26 cellular contexts compared by ENCODE assay signal in the genomic region with DNA sequence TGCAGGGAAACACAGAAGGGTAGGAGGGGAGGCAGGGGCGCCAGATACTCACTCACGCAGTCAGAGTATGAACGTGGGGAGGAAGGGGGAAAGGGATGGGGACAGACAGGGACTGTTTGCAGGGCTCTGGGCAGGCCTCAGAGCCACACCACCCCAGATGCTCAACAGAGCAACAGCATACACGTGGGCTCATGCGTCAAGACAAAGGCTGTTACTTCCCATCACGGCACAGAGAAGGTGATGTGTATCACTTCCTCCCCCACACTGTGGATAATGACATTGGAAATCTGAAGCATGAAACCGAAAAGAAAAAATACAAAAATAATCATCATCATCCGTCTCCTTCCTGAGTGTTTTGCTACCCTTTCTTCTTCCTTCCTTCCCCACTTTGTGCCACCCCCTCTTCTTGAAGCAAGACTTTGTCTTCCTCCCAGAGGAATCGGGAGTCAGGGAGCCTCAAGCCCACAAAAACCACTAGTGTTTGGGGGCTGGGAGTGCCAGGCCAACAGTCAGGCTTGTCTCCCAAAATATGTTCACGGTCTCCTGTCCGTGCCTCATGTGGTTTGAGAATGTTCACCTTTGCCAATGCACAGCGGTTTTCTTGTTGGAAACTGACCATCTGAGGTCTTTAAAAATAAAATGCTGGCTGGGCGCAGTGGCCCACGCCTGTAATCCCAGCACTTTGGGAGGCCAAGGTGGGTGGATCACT. TPM values are rescaled to one million over a fixed set of nuclear protein-coding genes. Genes with fewer than 3 reads are reported as not detected.
DNase-seq lines count a peak whose midpoint lies in the region; ATAC-seq and TF ChIP-seq lines count a peak whose summit lies in the region.
"Had no signal": no experiment of that assay in that cellular context is flagged by ENCODE, and none has a peak within 500 bp of the region (broad histone marks: within the 10 kb centered on the region; RNA-seq: fewer than 3 reads in every experiment).

No MANE protein-coding gene starts in this region.

- peaks cover 43% of the 10 kb centered on the region for H3K4me1 Mint-ChIP-seq in nephron progenitor cell
- H3K4me1 Mint-ChIP-seq: activated B cell treated with CpG ODN at 0.5 μM for 24 hours; H9; stimulated activated naive CD8-positive, alpha-beta T cell treated with anti-CD3 and anti-CD28 coated beads, Interleukin-15, amount 100 ng/mL, for 72 hours had no signal

- peaks cover 24% of the 10 kb centered on the region for H3K36me3 Mint-ChIP-seq in nephron progenitor cell (ENCODE audit: low read depth)

- peak; percentile 72 for DNase-seq in cardiac septum (ENCODE audit: low spot score)
- DNase-seq in Right ventricle myocardium inferior (ENCODE audit: missing footprints): no peak
- peak; percentile 52 for DNase-seq in SKM-1 treated with dmso at 0.1 percent for 144 hours (lab: John Stamatoyannopoulos, UW; ENCODE audit: unreplicated experiment)
- DNase-seq in nephron progenitor cell: no peak
- no peak for DNase-seq in cortex of kidney (lab: John Stamatoyannopoulos, UW)
- no peak for DNase-seq in SHP77 treated with DMSO at 0.1 percent for 48 hours (lab: John Stamatoyannopoulos, UW)
- no peak for DNase-seq in SIG-M5 treated with dmso at 0.1 percent for 504 hours (lab: John Stamatoyannopoulos, UW; ENCODE audit: unreplicated experiment)
- DNase-seq: activated B cell treated with CpG ODN at 0.5 μM for 24 hours; BE2C; colonic mucosa; COR-L47; DMS79; foreskin keratinocyte; H9; NCI-H1092; NCI-H187 treated with DMSO at 0.1 percent for 48 hours; NCI-H526; NK-92 treated with Interleukin-12 subunit alpha and Interleukin-12 subunit beta, amount 100 ng/mL, for 24 hours; psoas muscle; SIG-M5; stimulated activated naive CD8-positive, alpha-beta T cell treated with anti-CD3 and anti-CD28 coated beads, Interleukin-15, amount 100 ng/mL, for 72 hours; thyroid gland had no signal

- H3K4me3 Mint-ChIP-seq in nephron progenitor cell: no peak overlapping the region
- H3K4me3 Mint-ChIP-seq: activated B cell treated with CpG ODN at 0.5 μM for 24 hours; activated naive CD4-positive, alpha-beta T cell treated with anti-CD3 and anti-CD28 coated beads, Interleukin-2, amount 50 U/mL, for 24 hours; H9; stimulated activated naive CD8-positive, alpha-beta T cell treated with anti-CD3 and anti-CD28 coated beads, Interleukin-15, amount 100 ng/mL, for 72 hours had no signal

- intact Hi-C loops in cardiac septum (cut with DNase I): no loop called here
- intact Hi-C loops in Right ventricle myocardium inferior (cut with DNase I): no loop called here

- H3K27me3 Mint-ChIP-seq in nephron progenitor cell (ENCODE audit: low read depth, poor library complexity): no peaks in the 10 kb centered on the region
- H3K27me3 Mint-ChIP-seq: activated B cell treated with CpG ODN at 0.5 μM for 24 hours; activated naive CD4-positive, alpha-beta T cell treated with anti-CD3 and anti-CD28 coated beads, Interleukin-2, amount 50 U/mL, for 24 hours; stimulated activated naive CD8-positive, alpha-beta T cell treated with anti-CD3 and anti-CD28 coated beads, Interleukin-15, amount 100 ng/mL, for 72 hours had no signal

- TF ChIP-seq CTCF in nephron progenitor cell (IDR thresholded peaks at IDR 0.05): no peak

- H3K27ac Mint-ChIP-seq in nephron progenitor cell: peak overlapping the region; percentile 16
- H3K27ac Mint-ChIP-seq: activated B cell treated with CpG ODN at 0.5 μM for 24 hours; activated naive CD4-positive, alpha-beta T cell treated with anti-CD3 and anti-CD28 coated beads, Interleukin-2, amount 50 U/mL, for 24 hours; stimulated activated naive CD8-positive, alpha-beta T cell treated with anti-CD3 and anti-CD28 coated beads, Interleukin-15, amount 100 ng/mL, for 72 hours had no signal

- ATAC-seq in Right ventricle myocardium inferior (no peak), GM21390 (IDR thresholded peaks at IDR 0.05; ENCODE audit: unreplicated experiment) (no peak)
- ATAC-seq: esophagus mucosa; foreskin keratinocyte; Panc1; psoas muscle; stimulated activated naive CD8-positive, alpha-beta T cell treated with anti-CD3 and anti-CD28 coated beads, Interleukin-15, amount 100 ng/mL, for 72 hours had no signal

- H3K9me3 Mint-ChIP-seq in nephron progenitor cell: peaks cover 13% of the 10 kb centered on the region
- H3K9me3 Mint-ChIP-seq: activated B cell treated with CpG ODN at 0.5 μM for 24 hours; activated naive CD4-positive, alpha-beta T cell treated with anti-CD3 and anti-CD28 coated beads, Interleukin-2, amount 50 U/mL, for 24 hours had no signal

RNA-seq across cellular contexts. Expression of a gene that starts 20.1 kb away (rescaled TPM):
- total RNA-seq in cardiac septum (7.2 TPM), Right ventricle myocardium inferior (6.9 TPM)

Comparison
In these comparisons a context has a peak if more than half of its experiments do, and no peak if none do; other contexts are left out.
1. DNase-seq: peak in cardiac septum (single experiment) and SKM-1 treated with dmso at 0.1 percent for 144 hours (single experiment); none in Right ventricle myocardium inferior (single experiment), nephron progenitor cell (single experiment), cortex of kidney (single experiment), SHP77 treated with DMSO at 0.1 percent for 48 hours (single experiment) and SIG-M5 treated with dmso at 0.1 percent for 504 hours (single experiment).